Comparison of ENCODE assay signal across 17 cellular contexts in genomic region chr19:7513809-7514642, GRCh38.
DNase-seq lines count a peak whose midpoint lies in the region; ATAC-seq and TF ChIP-seq lines count a peak whose summit lies in the region.
"Had no signal": no experiment of that assay in that cellular context is flagged by ENCODE, and none has a peak within 500 bp of the region (broad histone marks: within the 10 kb centered on the region; RNA-seq: fewer than 3 reads in every experiment).

No MANE protein-coding gene starts in this region.

- peaks cover 26% of the 10 kb centered on the region for H3K4me1 Mint-ChIP-seq in stimulated activated naive CD8-positive, alpha-beta T cell treated with anti-CD3 and anti-CD28 coated beads, Interleukin-15, amount 100 ng/mL, for 72 hours
- H3K4me1 Mint-ChIP-seq in effector memory CD8-positive, alpha-beta T cell (ENCODE audit: low read depth in 2 of 2), result peaks cover 12 to 17% of the 10 kb centered on the region in 2 donors
- H3K4me1 Mint-ChIP-seq in nephron progenitor cell, result peaks cover 30% of the 10 kb centered on the region

- no peak for DNase-seq in stimulated activated naive CD8-positive, alpha-beta T cell treated with anti-CD3 and anti-CD28 coated beads, Interleukin-15, amount 100 ng/mL, for 72 hours
- DNase-seq in stimulated activated naive CD8-positive, alpha-beta T cell treated with anti-CD3 and anti-CD28 coated beads, Interleukin-15, Interleukin-2, amounts not matched to agents 100 U/mL and 50 U/mL, for 24 hours, result no peak
- no peak for DNase-seq in effector memory CD8-positive, alpha-beta T cell
- DNase-seq in nephron progenitor cell, result no peak
- no peak for DNase-seq in cerebellar nuclear complex (lab: John Stamatoyannopoulos, UW)
- no peak for DNase-seq in NCI-H1694 (lab: John Stamatoyannopoulos, UW)
- DNase-seq: activated effector memory CD4-positive, alpha-beta T cell treated with Interleukin-2 at 50 U/mL for 16 hours; head of caudate nucleus; NCI-H1417 treated with DMSO at 0.1 percent for 48 hours; NCI-H2171 treated with DMSO at 0.1 percent for 48 hours; NCI-H774; RPMI8226; WERI-Rb-1 had no signal

- H3K36me3 Mint-ChIP-seq in effector memory CD8-positive, alpha-beta T cell (ENCODE audit: insufficient read depth), result no peaks in the 10 kb centered on the region
- H3K36me3 Mint-ChIP-seq in nephron progenitor cell (ENCODE audit: low read depth), result peaks cover 9% of the 10 kb centered on the region

- no peak for TF ChIP-seq CTCF in nephron progenitor cell (IDR thresholded peaks at IDR 0.05)

- peaks cover 12% of the 10 kb centered on the region for H3K27me3 Mint-ChIP-seq in stimulated activated naive CD8-positive, alpha-beta T cell treated with anti-CD3 and anti-CD28 coated beads, Interleukin-15, amount 100 ng/mL, for 72 hours
- peaks cover 34 to 41% of the 10 kb centered on the region in 2 donors for H3K27me3 Mint-ChIP-seq in effector memory CD8-positive, alpha-beta T cell
- peaks cover 21% of the 10 kb centered on the region for H3K27me3 Mint-ChIP-seq in nephron progenitor cell (ENCODE audit: low read depth, poor library complexity)

- peak overlapping the region in 1 of 2 donors; percentile 4 for H3K27ac Mint-ChIP-seq in stimulated activated naive CD8-positive, alpha-beta T cell treated with anti-CD3 and anti-CD28 coated beads, Interleukin-15, amount 100 ng/mL, for 72 hours
- H3K27ac Mint-ChIP-seq in effector memory CD8-positive, alpha-beta T cell, result no peak overlapping the region
- no peak overlapping the region for H3K27ac Mint-ChIP-seq in nephron progenitor cell
- H3K27ac Mint-ChIP-seq: memory B cell had no signal

- H3K9me3 Mint-ChIP-seq in stimulated activated naive CD8-positive, alpha-beta T cell treated with anti-CD3 and anti-CD28 coated beads, Interleukin-15, amount 100 ng/mL, for 72 hours, result no peaks in the 10 kb centered on the region
- no peaks in the 10 kb centered on the region for H3K9me3 Mint-ChIP-seq in effector memory CD8-positive, alpha-beta T cell
- no peaks in the 10 kb centered on the region for H3K9me3 Mint-ChIP-seq in nephron progenitor cell
- H3K9me3 Mint-ChIP-seq: memory B cell had no signal

- H3K4me3 Mint-ChIP-seq in stimulated activated naive CD8-positive, alpha-beta T cell treated with anti-CD3 and anti-CD28 coated beads, Interleukin-15, amount 100 ng/mL, for 72 hours, result peak overlapping the region; percentile 35 to 40
- H3K4me3 Mint-ChIP-seq in effector memory CD8-positive, alpha-beta T cell, result peak overlapping the region; percentile 65 to 82
- H3K4me3 Mint-ChIP-seq in nephron progenitor cell, result peak overlapping the region; percentile 50

- no peak for ATAC-seq in stimulated activated naive CD8-positive, alpha-beta T cell treated with anti-CD3 and anti-CD28 coated beads, Interleukin-15, amount 100 ng/mL, for 72 hours
- ATAC-seq in stimulated activated naive CD8-positive, alpha-beta T cell treated with anti-CD3 and anti-CD28 coated beads, Interleukin-15, Interleukin-2, amounts not matched to agents 100 U/mL and 50 U/mL, for 24 hours, result no peak
- no peak for ATAC-seq in effector memory CD8-positive, alpha-beta T cell (replicated peaks)
- ATAC-seq in GM21526 (IDR thresholded peaks at IDR 0.05; ENCODE audit: low FRiP score, unreplicated experiment) (no peak), GM19397 (IDR thresholded peaks at IDR 0.05; ENCODE audit: unreplicated experiment) (no peak)
- ATAC-seq: esophagus mucosa had no signal
